Comparison of ENCODE assay signal across 9 cellular contexts in genomic region chr1:228379165-228379460, GRCh38. TPM values are rescaled to one million over a fixed set of nuclear protein-coding genes. Genes with fewer than 3 reads are reported as not detected.
A peak's percentile ranks its signal among the peaks of the same experiment; 100 is the strongest.
DNase-seq lines count a peak whose midpoint lies in the region; ATAC-seq, FAIRE-seq and TF ChIP-seq lines count a peak whose summit lies in the region.
"Had no signal": no experiment of that assay in that cellular context is flagged by ENCODE, and none has a peak within 500 bp of the region (broad histone marks: within the 10 kb centered on the region; RNA-seq: fewer than 3 reads in every experiment).

No MANE protein-coding gene starts in this region.

- H3K36me3 Mint-ChIP-seq in GM23338 (ENCODE audit: low read depth), result peaks cover 3% of the 10 kb centered on the region; the same call in 1 of the 3 replicates

- H3K9me2 ChIP-seq in GM23338 (ENCODE audit: insufficient read depth), result no peaks in the 10 kb centered on the region

- H3K79me2 ChIP-seq in GM23338 (replicated peaks; ENCODE audit: insufficient read depth), result no peaks in the 10 kb centered on the region

- CTCF ChIA-PET in A549 (lab: Yijun Ruan, JAX), result interaction anchor here (0.7 to 1.3 kb wide), 7 partner anchors 22 to 176 kb away, joined by 3 read pairs; no protein-coding TSS in a partner anchor

- no peak overlapping the region; the same call in 1 of the 2 replicates for H3K27ac Mint-ChIP-seq in GM23338

- intact Hi-C loops in body of pancreas (cut with DNase I), result no loop called here

- H3K4me1 ChIP-seq in A549 (peaks cover 9% of the 10 kb centered on the region; the same call in 2 of the 3 replicates), GM23338 (ENCODE audit: insufficient read depth) (peaks cover 6% of the 10 kb centered on the region; the same call in 1 of the 2 replicates), body of pancreas (peaks cover 17% of the 10 kb centered on the region), tibial nerve (peaks cover 0 to 37% (median 13%) of the 10 kb centered on the region in 4 donors)

- no peaks in the 10 kb centered on the region for H3F3A ChIP-seq in GM23338 (replicated peaks; ENCODE audit: low read depth)

- TF ChIP-seq RAD21 in A549 (conservative IDR thresholded peaks at IDR 0.05 in 1 of 2, IDR thresholded peaks at IDR 0.05 in 1 of 2), result no peak

- H3K9me3 ChIP-seq in A549 (no peaks in the 10 kb centered on the region), body of pancreas (no peaks in the 10 kb centered on the region), tibial nerve (no peaks in the 10 kb centered on the region)

- peak overlapping the region; percentile 100 for H2AFZ ChIP-seq in GM23338

- peak overlapping the region; percentile 51 for H3K4me3 ChIP-seq in A549
- peak overlapping the region; percentile 89 for H3K4me3 ChIP-seq in GM23338
- H3K4me3 ChIP-seq in body of pancreas, result peak overlapping the region; percentile 6 to 55
- H3K4me3 ChIP-seq in tibial nerve, result peak overlapping the region; percentile 37 to 58 (median 54)

- TF ChIP-seq POLR2A in A549 (IDR thresholded peaks at IDR 0.05; ENCODE audit: low read length), result no peak
- TF ChIP-seq POLR2A in body of pancreas (IDR thresholded peaks at IDR 0.05), result no peak
- no peak for TF ChIP-seq POLR2A in tibial nerve (IDR thresholded peaks at IDR 0.05)

- ATAC-seq in A549 (no peak), GM23338 (peak; percentile 38), body of pancreas (no peak), HG03280 (IDR thresholded peaks at IDR 0.05; ENCODE audit: unreplicated experiment) (no peak), GM18870 (IDR thresholded peaks at IDR 0.05; ENCODE audit: unreplicated experiment) (no peak)

- H3K27me3 ChIP-seq in GM23338 (ENCODE audit: insufficient read depth), result peaks cover 53% of the 10 kb centered on the region
- no peaks in the 10 kb centered on the region for H3K27me3 ChIP-seq in body of pancreas
- H3K27me3 ChIP-seq in tibial nerve, result no peaks in the 10 kb centered on the region

- H3K27me3 Mint-ChIP-seq in GM23338 (ENCODE audit: insufficient read depth, low read depth, poor library complexity), result peaks cover 20% of the 10 kb centered on the region

- H3K4me3 Mint-ChIP-seq in GM23338, result peak overlapping the region; percentile 93

- WGBS in A549 (ENCODE audit: missing lambda C conversion rate), result 88% methylated on average over 22 of the region's 22 CpGs
- WGBS in body of pancreas, 2 donors, result 0 to 4% methylated on average over 2 to 22 of the region's 22 CpGs
- WGBS in tibial nerve, 2 donors, result 5 to 12% methylated on average over 21 to 22 of the region's 22 CpGs

- peak overlapping the region; percentile 80 for H3K4me2 ChIP-seq in A549
- H3K4me2 ChIP-seq in GM23338, result peak overlapping the region; percentile 97

- no peaks in the 10 kb centered on the region for H4K20me1 ChIP-seq in GM23338 (replicated peaks; ENCODE audit: insufficient read depth)

- POLR2A ChIA-PET in A549 (lab: Yijun Ruan, JAX), result no interaction called here

- TF ChIP-seq CTCF in A549 (IDR thresholded peaks at IDR 0.05) (no peak), GM23338 (conservative IDR thresholded peaks at IDR 0.05; ENCODE audit: low read depth in 2 of 2) (no peak), body of pancreas (IDR thresholded peaks at IDR 0.05) (no peak), tibial nerve (IDR thresholded peaks at IDR 0.05) (no peak)

- H3K36me3 ChIP-seq in GM23338 (ENCODE audit: insufficient read depth) (no peaks in the 10 kb centered on the region), body of pancreas (replicated peaks in 1 of 2; ENCODE audit: insufficient read depth in 1 of 2, low read depth in 2 of 2) (no peaks in the 10 kb centered on the region), tibial nerve (no peaks in the 10 kb centered on the region)

- DNase-seq in A549 (ENCODE audit: low read depth in 1 of 2, low spot score in 1 of 2), result no peak
- peak; percentile 55 for DNase-seq in GM23338 (ENCODE audit: low spot score)
- peak in 3 of 4 donors; percentile 29 to 43 (median 38) for DNase-seq in body of pancreas
- peak; percentile 71 for DNase-seq in kidney tubule cell (ENCODE audit: low spot score)
- DNase-seq in tibial nerve (ENCODE audit: low spot score in 2 of 2), result no peak
- no peak for DNase-seq in NCI-H1048 (lab: John Stamatoyannopoulos, UW)

- TF ChIP-seq EP300 in A549 (IDR thresholded peaks at IDR 0.05), result no peak
- TF ChIP-seq EP300 in tibial nerve (IDR thresholded peaks at IDR 0.05), result no peak

- peaks cover 9% of the 10 kb centered on the region; the same call in 1 of the 3 replicates for H3K4me1 Mint-ChIP-seq in GM23338

- H3K27ac ChIP-seq in A549 (peak overlapping the region; percentile 78 to 82; a peak in 5 of 6 replicates), GM23338 (ENCODE audit: low read depth) (no peak overlapping the region), body of pancreas (peak overlapping the region in 3 of 4 donors; percentile 25 to 47 (median 31)), tibial nerve (peak overlapping the region in 3 of 4 donors; percentile 52 to 94 (median 67))

- no peak for FAIRE-seq in A549 (lab: Jason Lieb, UNC)

- H3K9me3 Mint-ChIP-seq in GM23338, result no peaks in the 10 kb centered on the region

TF ChIP-seq in A549, 52 proteins besides CTCF, POLR2A, EP300 and RAD21:
- TF ChIP-seq CBX8 (IDR thresholded peaks at IDR 0.05), result no peak
- no peak for TF ChIP-seq HOXB13 (CRISPR knock-in tag; IDR thresholded peaks at IDR 0.05; ENCODE audit: low read depth)
- no peak for TF ChIP-seq HMGXB4 (CRISPR knock-in tag; IDR thresholded peaks at IDR 0.05; ENCODE audit: borderline replicate concordance)

TF ChIP-seq in GM23338, 12 proteins besides CTCF, POLR2A, EP300 and RAD21 (continues in another document):
- TF ChIP-seq REST (IDR thresholded peaks at IDR 0.05; ENCODE audit: unreplicated experiment) (no peak), EZH2phosphoT487 (IDR thresholded peaks at IDR 0.05; ENCODE audit: unreplicated experiment) (no peak), ETS1 (IDR thresholded peaks at IDR 0.05) (no peak), CREB1 (CRISPR knock-in tag; IDR thresholded peaks at IDR 0.05; ENCODE audit: low read depth) (no peak), ZNF114 (CRISPR knock-in tag; IDR thresholded peaks at IDR 0.05) (no peak), JUNB (IDR thresholded peaks at IDR 0.05; ENCODE audit: unreplicated experiment) (no peak), EZH2 (IDR thresholded peaks at IDR 0.05; ENCODE audit: low read depth, unreplicated experiment) (no peak)

RNA-seq across cellular contexts. Expression of gene TRIM11, which starts 27.5 kb away (rescaled TPM):
- polyA plus RNA-seq in A549 (2011; rRNA removed) (9.3 and 9.9 TPM in 2 replicates), A549 (2017; fragmentation: RNase III; extraction: RNeasy Plus Mini Kit Qiagen cat#74134 plus additional on column Dnase treatment) (18.8 to 20.1 TPM (median 20.1 TPM) in 3 replicates), GM23338 (2016; fragmentation: Nextera tagmentation; extraction: Ambion mirVana) (16.2 and 17.5 TPM in 2 replicates)
- polyA plus RNA-seq in A549 (2012; cell fraction: cytosol; rRNA removed), result 12.2 and 16.1 TPM in 2 replicates
- polyA plus RNA-seq in A549 (2012; cell fraction: nucleus; rRNA removed), result 41.5 and 54.1 TPM in 2 replicates
- 15.7 and 16.0 TPM in 2 replicates for polyA minus RNA-seq in A549 (2011; rRNA and poly(A)+ RNA removed)
- 37.2 and 41.2 TPM in 2 replicates for total RNA-seq in GM23338 (2014; rRNA removed; shearing (Covaris generic))
- total RNA-seq in body of pancreas (10 to 100 TPM; 14.0 to 24.4 TPM), tibial nerve (10 to 100 TPM; 19.9 to 32.8 (median 23.9) TPM)

RNA-seq across cellular contexts. Expression of gene TRIM17, which starts 37.5 kb away (rescaled TPM):
- not detected in 2 replicates for polyA plus RNA-seq in A549 (2011; rRNA removed)
- polyA plus RNA-seq in A549 (2012; cell fraction: cytosol; rRNA removed), result not detected in 2 replicates
- 0.04 TPM in 1 of 2 replicates, not detected in the other for polyA plus RNA-seq in A549 (2012; cell fraction: nucleus; rRNA removed)
- polyA plus RNA-seq in A549 (2017; fragmentation: RNase III; extraction: RNeasy Plus Mini Kit Qiagen cat#74134 plus additional on column Dnase treatment), result not detected in 3 replicates
- not detected in 2 replicates for polyA minus RNA-seq in A549 (2011; rRNA and poly(A)+ RNA removed)
- 1.1 and 1.4 TPM in 2 replicates for total RNA-seq in GM23338 (2014; rRNA removed; shearing (Covaris generic))
- 0.86 and 1.4 TPM in 2 replicates for polyA plus RNA-seq in GM23338 (2016; fragmentation: Nextera tagmentation; extraction: Ambion mirVana)
- total RNA-seq in body of pancreas, result 1 to 10 TPM in 1 of 2 donors, not detected in 1; 1.0 TPM
- total RNA-seq in tibial nerve, result 1 to 10 TPM in 2 of 4 donors, under 1 TPM in 1, not detected in 1; 0.63 to 4.2 (median 1.4) TPM
- total RNA-seq: dermis microvascular lymphatic vessel endothelial cell had no signal

Comparison
In these comparisons a context has a peak if more than half of its experiments do, and no peak if none do; other contexts are left out.
1. DNase-seq: peak in GM23338 (single experiment), body of pancreas (3 of 4) and kidney tubule cell (single experiment); none in A549 (0 of 2), tibial nerve (0 of 2) and NCI-H1048 (single experiment).
2. H3K4me3 ChIP-seq: peak in every context shown above with its lines; median percentile 89 in GM23338; 54 in tibial nerve; 51 in A549; 30 in body of pancreas.